Comparison of ENCODE assay signal across 14 cellular contexts in the genomic region with DNA sequence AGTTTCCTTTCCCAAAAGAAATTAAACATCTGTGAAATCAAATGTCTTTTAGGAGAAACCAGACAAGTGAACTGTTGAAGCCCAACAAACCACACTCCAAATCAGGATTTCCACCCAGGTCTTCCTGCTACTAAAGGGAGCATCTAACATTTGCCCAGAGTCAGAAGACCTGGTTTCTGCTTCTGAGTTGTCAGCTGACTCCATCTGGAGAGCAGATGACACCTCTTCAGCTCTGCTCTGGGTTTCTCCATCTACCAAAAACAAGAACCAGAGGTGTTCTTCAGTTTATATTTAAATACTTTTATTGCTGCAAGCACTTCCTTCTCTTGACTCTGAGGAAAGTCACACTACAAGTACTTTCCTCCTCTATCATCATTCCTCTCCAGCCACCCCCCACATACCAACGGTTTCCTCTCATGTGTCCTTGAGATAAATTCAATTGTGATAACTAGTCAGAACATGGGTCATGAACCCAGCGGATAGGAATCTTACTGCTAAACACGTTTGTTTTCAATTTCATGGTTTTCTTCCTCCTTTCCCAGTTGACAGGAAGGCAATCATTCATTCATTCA.
DNase-seq lines count a peak whose midpoint lies in the region; ATAC-seq and TF ChIP-seq lines count a peak whose summit lies in the region.
"Had no signal": no experiment of that assay in that cellular context is flagged by ENCODE, and none has a peak within 500 bp of the region (broad histone marks: within the 10 kb centered on the region; RNA-seq: fewer than 3 reads in every experiment).

No MANE protein-coding gene starts in this region.

- no peak overlapping the region for H3K4me3 ChIP-seq in ascending aorta
- no peak overlapping the region for H3K4me3 ChIP-seq in neural progenitor cell
- H3K4me3 ChIP-seq: HAP-1 had no signal

- DNase-seq in activated T-cell treated with anti-CD3 and anti-CD28 coated beads, Interleukin-2, amount 50 U/mL, for 24 hours: no peak
- DNase-seq in activated T-cell treated with anti-CD3 and anti-CD28 coated beads, Interleukin-2, amount 50 U/mL, for 48 hours: no peak
- no peak for DNase-seq in ascending aorta (ENCODE audit: low spot score in 2 of 2)
- no peak for DNase-seq in neural progenitor cell (ENCODE audit: low spot score)
- no peak for DNase-seq in NCI-H446 treated with DMSO at 0.1 percent for 48 hours (lab: John Stamatoyannopoulos, UW)
- DNase-seq: activated CD8-positive, alpha-beta memory T cell treated with anti-CD3 and anti-CD28 coated beads for 24 hours; aorta; mesenchymal stem cell; NCI-H524 treated with DMSO at 0.1 percent for 48 hours; substantia nigra had no signal

- no peaks in the 10 kb centered on the region for H3K9me3 Mint-ChIP-seq in activated T-cell treated with anti-CD3 and anti-CD28 coated beads, Interleukin-2, amount 50 U/mL, for 24 hours
- H3K9me3 Mint-ChIP-seq in IgD-negative memory B cell (no peaks in the 10 kb centered on the region), neural progenitor cell (no peaks in the 10 kb centered on the region)
- peaks cover 5% of the 10 kb centered on the region for H3K9me3 Mint-ChIP-seq in activated T-helper 17 cell treated with anti-CD3 and anti-CD28 coated beads, Interleukin-2, amount 50 U/mL, for 72 hours
- H3K9me3 Mint-ChIP-seq in stimulated activated memory B cell treated with anti-CD40 and anti-IgM and Interleukin-4, amounts not matched to agents 10 μg/mL and 1 μg/mL and 100 μg/mL, for 72 hours: no peaks in the 10 kb centered on the region

- no peaks in the 10 kb centered on the region for H3K36me3 ChIP-seq in ascending aorta
- H3K36me3 ChIP-seq in neural progenitor cell: no peaks in the 10 kb centered on the region
- H3K36me3 ChIP-seq: HAP-1 had no signal

- no peaks in the 10 kb centered on the region for H3K27me3 ChIP-seq in ascending aorta
- H3K27me3 ChIP-seq in neural progenitor cell: no peaks in the 10 kb centered on the region

- no peak overlapping the region for H3K9ac ChIP-seq in neural progenitor cell

- no peak overlapping the region for H3K4me2 ChIP-seq in neural progenitor cell

- no peaks in the 10 kb centered on the region for H3K36me3 Mint-ChIP-seq in activated T-cell treated with anti-CD3 and anti-CD28 coated beads, Interleukin-2, amount 50 U/mL, for 24 hours (ENCODE audit: low read depth)
- H3K36me3 Mint-ChIP-seq in IgD-negative memory B cell: no peaks in the 10 kb centered on the region
- H3K36me3 Mint-ChIP-seq in activated T-helper 17 cell treated with anti-CD3 and anti-CD28 coated beads, Interleukin-2, amount 50 U/mL, for 72 hours (ENCODE audit: low read depth): no peaks in the 10 kb centered on the region
- H3K36me3 Mint-ChIP-seq in stimulated activated memory B cell treated with anti-CD40 and anti-IgM and Interleukin-4, amounts not matched to agents 10 μg/mL and 1 μg/mL and 100 μg/mL, for 72 hours: no peaks in the 10 kb centered on the region
- peaks cover 3% of the 10 kb centered on the region for H3K36me3 Mint-ChIP-seq in neural progenitor cell

- no peak overlapping the region for H3K27ac ChIP-seq in ascending aorta
- no peak overlapping the region for H3K27ac ChIP-seq in neural progenitor cell

- no peaks in the 10 kb centered on the region for H3K27me3 Mint-ChIP-seq in activated T-cell treated with anti-CD3 and anti-CD28 coated beads, Interleukin-2, amount 50 U/mL, for 24 hours
- H3K27me3 Mint-ChIP-seq in IgD-negative memory B cell (no peaks in the 10 kb centered on the region), neural progenitor cell (ENCODE audit: insufficient read depth, low read depth) (peaks cover 2% of the 10 kb centered on the region)
- H3K27me3 Mint-ChIP-seq in activated T-helper 17 cell treated with anti-CD3 and anti-CD28 coated beads, Interleukin-2, amount 50 U/mL, for 72 hours: no peaks in the 10 kb centered on the region
- H3K27me3 Mint-ChIP-seq in stimulated activated memory B cell treated with anti-CD40 and anti-IgM and Interleukin-4, amounts not matched to agents 10 μg/mL and 1 μg/mL and 100 μg/mL, for 72 hours: no peaks in the 10 kb centered on the region

- H3K9me3 ChIP-seq in ascending aorta (no peaks in the 10 kb centered on the region), neural progenitor cell (ENCODE audit: low read depth) (no peaks in the 10 kb centered on the region)
- H3K9me3 ChIP-seq: HAP-1 had no signal

- H3F3A ChIP-seq in neural progenitor cell (ENCODE audit: low read depth): no peaks in the 10 kb centered on the region

- intact Hi-C loops in ascending aorta (cut with DNase I): no loop called here

- no peak overlapping the region for H3K4me3 Mint-ChIP-seq in activated T-cell treated with anti-CD3 and anti-CD28 coated beads, Interleukin-2, amount 50 U/mL, for 24 hours
- H3K4me3 Mint-ChIP-seq in IgD-negative memory B cell (peak overlapping the region in 2 of 4 donors; percentile 58 to 67), neural progenitor cell (no peak overlapping the region)
- H3K4me3 Mint-ChIP-seq in activated T-helper 17 cell treated with anti-CD3 and anti-CD28 coated beads, Interleukin-2, amount 50 U/mL, for 72 hours: peak overlapping the region; percentile 51
- H3K4me3 Mint-ChIP-seq in stimulated activated memory B cell treated with anti-CD40 and anti-IgM and Interleukin-4, amounts not matched to agents 10 μg/mL and 1 μg/mL and 100 μg/mL, for 72 hours: peak overlapping the region; percentile 11

- ATAC-seq in activated T-helper 17 cell treated with anti-CD3 and anti-CD28 coated beads, Interleukin-2, amount 50 U/mL, for 72 hours (replicated peaks): peak; percentile 59
- peak; percentile 67 for ATAC-seq in stimulated activated memory B cell treated with anti-CD40 and anti-IgM and Interleukin-4, amounts not matched to agents 10 μg/mL and 1 μg/mL and 100 μg/mL, for 72 hours

- H3K4me1 ChIP-seq in ascending aorta (no peaks in the 10 kb centered on the region), neural progenitor cell (peaks cover 31% of the 10 kb centered on the region)
- H3K4me1 ChIP-seq: HAP-1 had no signal

- no peak for TF ChIP-seq CTCF in ascending aorta (IDR thresholded peaks at IDR 0.05)
- no peak for TF ChIP-seq CTCF in neural progenitor cell (IDR thresholded peaks at IDR 0.05)

- peaks cover 40% of the 10 kb centered on the region for H3K4me1 Mint-ChIP-seq in activated T-cell treated with anti-CD3 and anti-CD28 coated beads, Interleukin-2, amount 50 U/mL, for 24 hours (ENCODE audit: low read depth)
- H3K4me1 Mint-ChIP-seq in IgD-negative memory B cell: peaks cover 60 to 73% (median 73%) of the 10 kb centered on the region in 3 donors
- peaks cover 42% of the 10 kb centered on the region for H3K4me1 Mint-ChIP-seq in activated T-helper 17 cell treated with anti-CD3 and anti-CD28 coated beads, Interleukin-2, amount 50 U/mL, for 72 hours
- H3K4me1 Mint-ChIP-seq in stimulated activated memory B cell treated with anti-CD40 and anti-IgM and Interleukin-4, amounts not matched to agents 10 μg/mL and 1 μg/mL and 100 μg/mL, for 72 hours: peaks cover 87% of the 10 kb centered on the region
- peaks cover 13% of the 10 kb centered on the region for H3K4me1 Mint-ChIP-seq in neural progenitor cell

- peaks cover 15% of the 10 kb centered on the region for H4K20me1 ChIP-seq in neural progenitor cell (ENCODE audit: low read depth)

- no peak overlapping the region for H2AFZ ChIP-seq in neural progenitor cell (replicated peaks)

- peak overlapping the region; percentile 6 for H3K27ac Mint-ChIP-seq in activated T-cell treated with anti-CD3 and anti-CD28 coated beads, Interleukin-2, amount 50 U/mL, for 24 hours
- H3K27ac Mint-ChIP-seq in IgD-negative memory B cell (peak overlapping the region; percentile 25 to 72 (median 59)), neural progenitor cell (no peak overlapping the region)
- peak overlapping the region; percentile 40 for H3K27ac Mint-ChIP-seq in activated T-helper 17 cell treated with anti-CD3 and anti-CD28 coated beads, Interleukin-2, amount 50 U/mL, for 72 hours
- peak overlapping the region; percentile 64 for H3K27ac Mint-ChIP-seq in stimulated activated memory B cell treated with anti-CD40 and anti-IgM and Interleukin-4, amounts not matched to agents 10 μg/mL and 1 μg/mL and 100 μg/mL, for 72 hours

- H3K79me2 ChIP-seq in neural progenitor cell (ENCODE audit: low read depth): peaks cover 35% of the 10 kb centered on the region

Comparison
In these comparisons a context has a peak if more than half of its experiments do, and no peak if none do; other contexts are left out.
1. H3K4me3 Mint-ChIP-seq: peak in activated T-helper 17 cell treated with anti-CD3 and anti-CD28 coated beads, Interleukin-2, amount 50 U/mL, for 72 hours (single experiment) and stimulated activated memory B cell treated with anti-CD40 and anti-IgM and Interleukin-4, amounts not matched to agents 10 μg/mL and 1 μg/mL and 100 μg/mL, for 72 hours (single experiment); none in activated T-cell treated with anti-CD3 and anti-CD28 coated beads, Interleukin-2, amount 50 U/mL, for 24 hours (single experiment) and neural progenitor cell (single experiment).